11 cellular contexts compared by ENCODE assay signal in the genomic region with DNA sequence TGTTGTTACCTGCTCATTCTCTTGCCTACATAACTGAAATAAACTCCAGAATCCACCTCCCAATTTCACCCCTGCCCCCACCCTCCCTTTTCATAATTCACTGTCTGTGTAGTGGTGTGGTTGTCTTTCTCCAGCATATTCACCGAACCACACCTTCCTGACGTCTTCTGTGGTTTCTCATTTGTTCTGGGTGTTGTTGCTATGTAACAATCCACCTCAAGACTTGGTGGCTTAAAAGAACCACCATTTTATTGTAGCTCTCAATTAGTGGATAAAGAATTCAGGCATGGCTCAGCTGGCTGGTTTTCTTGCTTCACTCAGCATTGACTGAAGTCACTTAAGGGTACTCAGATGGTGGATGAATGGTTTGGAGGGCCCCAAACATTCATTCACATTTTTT.
DNase-seq lines count a peak whose midpoint lies in the region; TF ChIP-seq lines count a peak whose summit lies in the region.
"Had no signal": no experiment of that assay in that cellular context is flagged by ENCODE, and none has a peak within 500 bp of the region (broad histone marks: within the 10 kb centered on the region; RNA-seq: fewer than 3 reads in every experiment).

No MANE protein-coding gene starts in this region.

- intact Hi-C loops in activated naive CD4-positive, alpha-beta T cell treated with anti-CD3 and anti-CD28 coated beads for 36 hours (cut with micrococcal nuclease), result no loop called here

- H3K27ac Mint-ChIP-seq in activated naive CD4-positive, alpha-beta T cell treated with anti-CD3 and anti-CD28 coated beads, Interleukin-2, amount 10 ng/mL, durations not matched to agents 7 days and 5 days, result peak overlapping the region; percentile 5
- H3K27ac Mint-ChIP-seq in activated naive CD4-positive, alpha-beta T cell treated with anti-CD3 and anti-CD28 coated beads for 36 hours, result no peak overlapping the region

- H3K27me3 ChIP-seq in effector memory CD4-positive, alpha-beta T cell (replicated peaks; ENCODE audit: control insufficient read depth, insufficient read depth, low read length, poor library complexity, severe bottlenecking), result no peaks in the 10 kb centered on the region
- no peaks in the 10 kb centered on the region for H3K27me3 ChIP-seq in right atrium auricular region

- peaks cover 5% of the 10 kb centered on the region for H3K27me3 Mint-ChIP-seq in activated naive CD4-positive, alpha-beta T cell treated with anti-CD3 and anti-CD28 coated beads, Interleukin-2, amount 10 ng/mL, durations not matched to agents 7 days and 5 days
- H3K27me3 Mint-ChIP-seq in activated naive CD4-positive, alpha-beta T cell treated with anti-CD3 and anti-CD28 coated beads for 36 hours (ENCODE audit: low read depth), result no peaks in the 10 kb centered on the region

- no peaks in the 10 kb centered on the region for H3K36me3 ChIP-seq in effector memory CD4-positive, alpha-beta T cell (ENCODE audit: control insufficient read depth, insufficient read depth, low read length)
- H3K36me3 ChIP-seq in right atrium auricular region, result no peaks in the 10 kb centered on the region
- H3K36me3 ChIP-seq: HAP-1 had no signal

- no peak overlapping the region for H3K4me3 ChIP-seq in Jurkat, Clone E6-1 (ENCODE audit: low read length)
- H3K4me3 ChIP-seq in effector memory CD4-positive, alpha-beta T cell (ENCODE audit: insufficient read depth, low read depth, low read length, poor library complexity, severe bottlenecking), result no peak overlapping the region
- H3K4me3 ChIP-seq in right atrium auricular region, result no peak overlapping the region
- H3K4me3 ChIP-seq: HAP-1 had no signal

- H3K9me3 Mint-ChIP-seq in activated naive CD4-positive, alpha-beta T cell treated with anti-CD3 and anti-CD28 coated beads, Interleukin-2, amount 10 ng/mL, durations not matched to agents 7 days and 5 days, result peaks cover 32% of the 10 kb centered on the region
- peaks cover 4% of the 10 kb centered on the region for H3K9me3 Mint-ChIP-seq in activated naive CD4-positive, alpha-beta T cell treated with anti-CD3 and anti-CD28 coated beads for 36 hours

- H3K4me1 ChIP-seq in effector memory CD4-positive, alpha-beta T cell (ENCODE audit: control insufficient read depth, insufficient read depth, low read length, poor library complexity, severe bottlenecking), result no peaks in the 10 kb centered on the region
- H3K4me1 ChIP-seq in right atrium auricular region, result no peaks in the 10 kb centered on the region
- H3K4me1 ChIP-seq: HAP-1 had no signal

- no peak for TF ChIP-seq CTCF in right atrium auricular region (IDR thresholded peaks at IDR 0.05)

- CTCF ChIA-PET in activated naive CD4-positive, alpha-beta T cell treated with anti-CD3 and anti-CD28 coated beads, Interleukin-2, amount 10 ng/mL, durations not matched to agents 7 days and 5 days (lab: Charles Lee), result no interaction called here
- CTCF ChIA-PET in activated naive CD4-positive, alpha-beta T cell treated with anti-CD3 and anti-CD28 coated beads for 36 hours (lab: Charles Lee), result no interaction called here

- H3K9me3 ChIP-seq in effector memory CD4-positive, alpha-beta T cell (ENCODE audit: control insufficient read depth, low read length), result peaks cover 6% of the 10 kb centered on the region
- H3K9me3 ChIP-seq in right atrium auricular region, result peaks cover 0 to 16% of the 10 kb centered on the region in 2 donors
- H3K9me3 ChIP-seq: HAP-1 had no signal

- H3K36me3 Mint-ChIP-seq in activated naive CD4-positive, alpha-beta T cell treated with anti-CD3 and anti-CD28 coated beads, Interleukin-2, amount 10 ng/mL, durations not matched to agents 7 days and 5 days, result peaks cover 7% of the 10 kb centered on the region
- peaks cover 2% of the 10 kb centered on the region for H3K36me3 Mint-ChIP-seq in activated naive CD4-positive, alpha-beta T cell treated with anti-CD3 and anti-CD28 coated beads for 36 hours (ENCODE audit: low read depth)

- H3K4me3 Mint-ChIP-seq in activated naive CD4-positive, alpha-beta T cell treated with anti-CD3 and anti-CD28 coated beads, Interleukin-2, amount 10 ng/mL, durations not matched to agents 7 days and 5 days, result no peak overlapping the region
- no peak overlapping the region for H3K4me3 Mint-ChIP-seq in activated naive CD4-positive, alpha-beta T cell treated with anti-CD3 and anti-CD28 coated beads for 36 hours

- DNase-seq in activated naive CD4-positive, alpha-beta T cell treated with anti-CD3 and anti-CD28 coated beads, Interleukin-2, amount 10 ng/mL, durations not matched to agents 7 days and 5 days, result peak; percentile 28
- no peak for DNase-seq in activated naive CD4-positive, alpha-beta T cell treated with anti-CD3 and anti-CD28 coated beads for 36 hours
- peak; percentile 10 for DNase-seq in Jurkat, Clone E6-1 (ENCODE audit: low read depth, low spot score)
- DNase-seq in effector memory CD4-positive, alpha-beta T cell, result peak; percentile 7 to 9 (median 8)
- DNase-seq in NCI-H1436 (lab: John Stamatoyannopoulos, UW) (no peak), right atrium auricular region (ENCODE audit: low spot score) (no peak), SHP77 treated with DMSO at 0.1 percent for 48 hours (lab: John Stamatoyannopoulos, UW) (no peak)
- DNase-seq: NCI-H187 treated with DMSO at 0.1 percent for 48 hours, NCI-H526 treated with DMSO at 0.1 percent for 48 hours, SIG-M5 had no signal

- H3K27ac ChIP-seq in effector memory CD4-positive, alpha-beta T cell (ENCODE audit: insufficient read depth, low read length, poor library complexity, severe bottlenecking), result no peak overlapping the region
- H3K27ac ChIP-seq in right atrium auricular region, result no peak overlapping the region

- peaks cover 16% of the 10 kb centered on the region for H3K4me1 Mint-ChIP-seq in activated naive CD4-positive, alpha-beta T cell treated with anti-CD3 and anti-CD28 coated beads, Interleukin-2, amount 10 ng/mL, durations not matched to agents 7 days and 5 days
- peaks cover 2% of the 10 kb centered on the region for H3K4me1 Mint-ChIP-seq in activated naive CD4-positive, alpha-beta T cell treated with anti-CD3 and anti-CD28 coated beads for 36 hours (ENCODE audit: low read depth)

Comparison
In these comparisons a context has a peak if more than half of its experiments do, and no peak if none do; other contexts are left out.
1. DNase-seq: peak in activated naive CD4-positive, alpha-beta T cell treated with anti-CD3 and anti-CD28 coated beads, Interleukin-2, amount 10 ng/mL, durations not matched to agents 7 days and 5 days (single experiment), Jurkat, Clone E6-1 (single experiment) and effector memory CD4-positive, alpha-beta T cell (3 of 3); none in activated naive CD4-positive, alpha-beta T cell treated with anti-CD3 and anti-CD28 coated beads for 36 hours (single experiment), NCI-H1436 (single experiment), right atrium auricular region (single experiment) and SHP77 treated with DMSO at 0.1 percent for 48 hours (single experiment).